Comparison of ENCODE assay signal across 1 cellular context in the genomic region with DNA sequence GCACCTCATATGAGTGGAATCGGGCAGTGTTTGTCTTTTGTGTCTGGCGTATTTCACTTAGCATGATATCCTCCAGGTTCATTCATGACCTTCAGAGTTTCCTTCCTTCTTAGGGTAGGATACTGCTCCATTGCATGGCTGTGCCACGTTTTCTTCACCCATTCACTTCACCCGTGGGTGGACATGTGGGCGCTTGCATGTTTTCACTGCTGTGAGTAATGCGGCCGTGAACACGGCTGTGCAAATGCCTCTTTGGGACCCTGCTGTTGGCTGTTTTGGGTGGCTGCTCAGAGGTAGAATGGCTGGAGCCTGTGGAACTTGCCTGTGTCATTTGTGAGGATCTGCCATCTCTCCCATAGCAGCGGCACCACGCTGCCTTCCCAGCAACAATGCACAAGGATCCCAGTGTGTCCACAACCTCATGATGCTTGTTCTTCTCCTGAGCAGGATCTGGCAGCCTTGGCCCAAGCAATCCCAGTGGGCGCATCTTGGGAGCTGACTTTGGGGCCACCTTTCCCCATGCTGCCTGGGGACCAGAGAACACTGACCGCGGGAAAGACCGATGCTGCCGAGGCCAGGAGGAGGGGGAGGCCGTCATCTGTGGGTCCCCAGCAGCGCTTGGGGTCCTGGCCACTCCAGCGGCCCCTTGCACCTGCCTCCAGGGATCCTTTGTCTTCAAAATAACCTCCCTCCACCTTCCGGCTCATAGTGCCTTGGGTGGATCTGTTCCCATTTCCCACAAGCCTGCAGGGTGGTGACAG.
TF ChIP-seq lines count a peak whose summit lies in the region.

No MANE protein-coding gene starts in this region.

TF ChIP-seq in IMR-90, 13 proteins besides CTCF, POLR2A, EP300 and RAD21:
- TF ChIP-seq CHD1 (IDR thresholded peaks at IDR 0.05; ENCODE audit: low read depth, low read length) (no peak), MXI1 (IDR thresholded peaks at IDR 0.05; ENCODE audit: borderline replicate concordance, low read depth, low read length) (no peak), SMC3 (IDR thresholded peaks at IDR 0.05; ENCODE audit: low read depth, low read length) (no peak), BHLHE40 (IDR thresholded peaks at IDR 0.05; ENCODE audit: low read depth, low read length) (no peak), NFE2L2 (IDR thresholded peaks at IDR 0.05; ENCODE audit: low read depth, low read length) (no peak), MAZ (IDR thresholded peaks at IDR 0.05; ENCODE audit: borderline replicate concordance, low read depth, low read length) (no peak), FOS (IDR thresholded peaks at IDR 0.05; ENCODE audit: low read depth, low read length) (no peak), CEBPB (IDR thresholded peaks at IDR 0.05; ENCODE audit: low read depth, low read length) (no peak), RFX5 (IDR thresholded peaks at IDR 0.05; ENCODE audit: low read depth, low read length) (no peak), RCOR1 (IDR thresholded peaks at IDR 0.05; ENCODE audit: insufficient replicate concordance, low read length) (no peak), MAFK (IDR thresholded peaks at IDR 0.05; ENCODE audit: low read depth, low read length) (no peak)
- TF ChIP-seq, protein P1, sequence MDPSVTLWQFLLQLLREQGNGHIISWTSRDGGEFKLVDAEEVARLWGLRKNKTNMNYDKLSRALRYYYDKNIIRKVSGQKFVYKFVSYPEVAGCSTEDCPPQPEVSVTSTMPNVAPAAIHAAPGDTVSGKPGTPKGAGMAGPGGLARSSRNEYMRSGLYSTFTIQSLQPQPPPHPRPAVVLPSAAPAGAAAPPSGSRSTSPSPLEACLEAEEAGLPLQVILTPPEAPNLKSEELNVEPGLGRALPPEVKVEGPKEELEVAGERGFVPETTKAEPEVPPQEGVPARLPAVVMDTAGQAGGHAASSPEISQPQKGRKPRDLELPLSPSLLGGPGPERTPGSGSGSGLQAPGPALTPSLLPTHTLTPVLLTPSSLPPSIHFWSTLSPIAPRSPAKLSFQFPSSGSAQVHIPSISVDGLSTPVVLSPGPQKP (IDR thresholded peaks at IDR 0.05; ENCODE audit: borderline replicate concordance, low read depth, low read length), result no peak
- TF ChIP-seq, protein P2, sequence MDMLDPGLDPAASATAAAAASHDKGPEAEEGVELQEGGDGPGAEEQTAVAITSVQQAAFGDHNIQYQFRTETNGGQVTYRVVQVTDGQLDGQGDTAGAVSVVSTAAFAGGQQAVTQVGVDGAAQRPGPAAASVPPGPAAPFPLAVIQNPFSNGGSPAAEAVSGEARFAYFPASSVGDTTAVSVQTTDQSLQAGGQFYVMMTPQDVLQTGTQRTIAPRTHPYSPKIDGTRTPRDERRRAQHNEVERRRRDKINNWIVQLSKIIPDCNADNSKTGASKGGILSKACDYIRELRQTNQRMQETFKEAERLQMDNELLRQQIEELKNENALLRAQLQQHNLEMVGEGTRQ (IDR thresholded peaks at IDR 0.05; ENCODE audit: low read depth, low read length), result no peak
TF ChIP-seq in IMR-90: peak in this region for 0.
